Comparison of ENCODE assay signal across 22 cellular contexts in genomic region chr4:5990446-5991160, GRCh38. TPM values are rescaled to one million over a fixed set of nuclear protein-coding genes. Genes with fewer than 3 reads are reported as not detected.
"Had no signal": no experiment of that assay in that cellular context is flagged by ENCODE, and none has a peak within 500 bp of the region (broad histone marks: within the 10 kb centered on the region; RNA-seq: fewer than 3 reads in every experiment).

No MANE protein-coding gene starts in this region.

- H3K4me3 Mint-ChIP-seq: memory B cell; nephron progenitor cell; stimulated activated naive B cell treated with anti-CD40 and anti-IgM and Interleukin-4, amounts not matched to agents 10 μg/mL and 1 μg/mL and 100 μg/mL, for 72 hours; stimulated activated naive CD8-positive, alpha-beta T cell treated with anti-CD3 and anti-CD28 coated beads, Interleukin-15, amount 100 ng/mL, for 72 hours had no signal

- ATAC-seq: esophagus mucosa; heart right ventricle; left lung; lower lobe of right lung; sciatic nerve; stimulated activated naive B cell treated with anti-CD40 and anti-IgM and Interleukin-4, amounts not matched to agents 10 μg/mL and 1 μg/mL and 100 μg/mL, for 72 hours; stimulated activated naive CD8-positive, alpha-beta T cell treated with anti-CD3 and anti-CD28 coated beads, Interleukin-15, amount 100 ng/mL, for 72 hours had no signal

- H3K36me3 Mint-ChIP-seq: memory B cell; stimulated activated naive B cell treated with anti-CD40 and anti-IgM and Interleukin-4, amounts not matched to agents 10 μg/mL and 1 μg/mL and 100 μg/mL, for 72 hours had no signal

- H3K36me3 ChIP-seq: colonic mucosa, heart right ventricle, left lung, lower lobe of right lung, neutrophil, thoracic aorta, transverse colon had no signal

- H3K9me3 Mint-ChIP-seq: memory B cell; stimulated activated naive CD8-positive, alpha-beta T cell treated with anti-CD3 and anti-CD28 coated beads, Interleukin-15, amount 100 ng/mL, for 72 hours had no signal

- H3K27me3 ChIP-seq: colonic mucosa, neutrophil had no signal

- H3K4me3 ChIP-seq: colonic mucosa, heart right ventricle, left lung, lower lobe of right lung, skin epidermis, thoracic aorta, transverse colon had no signal

- DNase-seq: colonic mucosa; effector CD8-positive, alpha-beta T cell; heart right ventricle; left lung; lower lobe of right lung; midbrain; nephron progenitor cell; stimulated activated CD4-positive, alpha-beta T cell treated with anti-CD3 and anti-CD28 coated beads, Interleukin-2, amount 100 ng/mL, for 24 hours; stimulated activated CD4-positive, alpha-beta T cell treated with anti-CD3 and anti-CD28 coated beads, Interleukin-4, amount 100 ng/mL, for 4 hours; stimulated activated naive B cell treated with anti-CD40 and anti-IgM and Interleukin-4, amounts not matched to agents 10 μg/mL and 1 μg/mL and 100 μg/mL, for 72 hours; stimulated activated naive CD8-positive, alpha-beta T cell treated with anti-CD3 and anti-CD28 coated beads, Interleukin-15, amount 100 ng/mL, for 72 hours; transverse colon had no signal

- H3K27ac Mint-ChIP-seq: memory B cell; nephron progenitor cell; stimulated activated naive B cell treated with anti-CD40 and anti-IgM and Interleukin-4, amounts not matched to agents 10 μg/mL and 1 μg/mL and 100 μg/mL, for 72 hours had no signal

- H3K9me3 ChIP-seq: colonic mucosa, heart right ventricle, left lung, lower lobe of right lung, neutrophil, thoracic aorta, transverse colon had no signal

- H3K27ac ChIP-seq: colonic mucosa, heart right ventricle, left lung, lower lobe of right lung, neutrophil, skin epidermis, thoracic aorta, transverse colon had no signal

- H3K4me1 ChIP-seq: colonic mucosa, heart right ventricle, left lung, lower lobe of right lung, transverse colon had no signal

- H3K4me1 Mint-ChIP-seq: memory B cell; nephron progenitor cell; stimulated activated naive CD8-positive, alpha-beta T cell treated with anti-CD3 and anti-CD28 coated beads, Interleukin-15, amount 100 ng/mL, for 72 hours had no signal

RNA-seq across cellular contexts. Expression of gene C4orf50, which starts 27.6 kb away (rescaled TPM):
- total RNA-seq: fibroblast of lung, osteoblast, pulmonary artery endothelial cell had no signal
- polyA plus RNA-seq: fibroblast of lung, heart right ventricle, keratinocyte had no signal
